In the genomic region with DNA sequence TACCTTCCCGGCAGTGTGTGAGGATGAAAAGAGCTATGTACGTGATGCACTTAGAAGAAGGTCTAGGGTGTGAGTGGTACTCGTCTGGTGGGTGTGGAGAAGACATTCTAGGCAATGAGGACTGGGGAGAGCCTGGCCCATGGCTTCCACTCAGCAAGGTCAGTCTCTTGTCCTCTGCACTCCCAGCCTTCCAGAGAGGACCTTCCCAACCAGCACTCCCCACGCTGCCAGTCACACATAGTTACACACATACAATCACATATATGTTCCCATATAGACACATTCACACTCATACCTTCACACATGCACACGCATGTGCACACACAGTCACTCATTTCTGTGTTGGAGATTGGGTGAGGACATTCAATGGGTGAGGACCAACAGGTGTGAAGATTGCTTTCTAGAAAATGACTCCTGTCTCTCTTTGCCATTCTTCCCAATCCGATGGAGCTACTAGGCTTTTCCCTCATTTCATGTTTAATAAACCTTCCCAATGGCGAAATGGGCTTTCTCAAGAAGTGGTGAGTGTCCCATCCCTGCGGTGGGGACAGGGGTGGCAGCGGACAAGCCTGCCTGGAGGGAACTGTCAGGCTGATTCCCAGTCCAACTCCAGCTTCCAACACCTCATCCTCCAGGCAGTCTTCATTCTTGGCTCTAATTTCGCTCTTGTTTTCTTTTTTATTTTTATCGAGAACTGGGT, we compare ENCODE assay signal across 12 cellular contexts. TPM values are rescaled to one million over a fixed set of nuclear protein-coding genes. Genes with fewer than 3 reads are reported as not detected.
DNase-seq lines count a peak whose midpoint lies in the region; FAIRE-seq and TF ChIP-seq lines count a peak whose summit lies in the region.
"Had no signal": no experiment of that assay in that cellular context is flagged by ENCODE, and none has a peak within 500 bp of the region (broad histone marks: within the 10 kb centered on the region; RNA-seq: fewer than 3 reads in every experiment).

No MANE protein-coding gene starts in this region.

- no peaks in the 10 kb centered on the region for H3K36me3 ChIP-seq in SJCRH30
- H3K36me3 ChIP-seq in keratinocyte (ENCODE audit: control insufficient read depth in 2 of 2, extremely low read depth in 1 of 2, insufficient read depth in 2 of 2, low read length in 2 of 2): no peaks in the 10 kb centered on the region
- no peaks in the 10 kb centered on the region for H3K36me3 ChIP-seq in skeletal muscle satellite cell (ENCODE audit: insufficient read depth, low read length)
- H3K36me3 ChIP-seq: esophagus muscularis mucosa had no signal

- DNase-seq in AG10803 (ENCODE audit: low read depth) (no peak), SJCRH30 (no peak), keratinocyte (ENCODE audit: low read depth, low spot score) (no peak), NCI-H1417 treated with DMSO at 0.1 percent for 48 hours (lab: John Stamatoyannopoulos, UW) (no peak), OCI-M2 (lab: John Stamatoyannopoulos, UW; ENCODE audit: unreplicated experiment) (no peak)
- DNase-seq in stimulated activated CD4-positive, alpha-beta T cell treated with anti-CD3 and anti-CD28 coated beads, Interleukin-15, amount 100 ng/mL, for 24 hours: no peak
- no peak for DNase-seq in stimulated activated CD4-positive, alpha-beta T cell treated with anti-CD3 and anti-CD28 coated beads, Interleukin-4, amount 100 ng/mL, for 1 hour
- DNase-seq: ACHN, H9, left cardiac atrium had no signal

- H3K27ac ChIP-seq in SJCRH30 (peak overlapping the region; percentile 82), keratinocyte (ENCODE audit: control insufficient read depth, insufficient read depth, low read length) (no peak overlapping the region)

- peaks cover 27% of the 10 kb centered on the region for H3K4me1 ChIP-seq in SJCRH30
- H3K4me1 ChIP-seq in keratinocyte (ENCODE audit: control insufficient read depth, extremely low read depth, insufficient read depth, low read length): peaks cover 22% of the 10 kb centered on the region
- H3K4me1 ChIP-seq in skeletal muscle satellite cell (ENCODE audit: control insufficient read depth, insufficient read depth, low read length): peaks cover 34% of the 10 kb centered on the region

- peak overlapping the region; percentile 42 for H3K4me2 ChIP-seq in keratinocyte (ENCODE audit: control insufficient read depth, extremely low read depth, insufficient read depth, low read depth, low read length)
- H3K4me2 ChIP-seq in skeletal muscle satellite cell (ENCODE audit: low read length): peak overlapping the region; percentile 73

- H3K27me3 ChIP-seq in SJCRH30 (no peaks in the 10 kb centered on the region), keratinocyte (ENCODE audit: control insufficient read depth, extremely low read depth, insufficient read depth, low read length) (no peaks in the 10 kb centered on the region), skeletal muscle satellite cell (ENCODE audit: control insufficient read depth, insufficient read depth, low read length) (no peaks in the 10 kb centered on the region)
- H3K27me3 ChIP-seq: esophagus muscularis mucosa had no signal

- TF ChIP-seq CTCF in AG10803 (conservative IDR thresholded peaks at IDR 0.05; ENCODE audit: low read length) (no peak), keratinocyte (optimal IDR thresholded peaks at IDR 0.05 in 1 of 3, IDR thresholded peaks at IDR 0.05 in 1 of 3, conservative IDR thresholded peaks at IDR 0.05 in 1 of 3; ENCODE audit: extremely low read depth in 1 of 3, insufficient read depth in 2 of 3, low read length in 3 of 3) (no peak)

- no peaks in the 10 kb centered on the region for H4K20me1 ChIP-seq in keratinocyte (ENCODE audit: control insufficient read depth, extremely low read depth, insufficient read depth, low read length)

- H3K9me1 ChIP-seq in keratinocyte (ENCODE audit: control insufficient read depth, extremely low read depth, insufficient read depth, low read length): no peaks in the 10 kb centered on the region

- H3K9ac ChIP-seq in keratinocyte (ENCODE audit: control insufficient read depth, extremely low read depth, insufficient read depth, low read length): no peak overlapping the region
- H3K9ac ChIP-seq in skeletal muscle satellite cell (ENCODE audit: low read depth, low read length): peak overlapping the region; percentile 41

- H3K79me2 ChIP-seq in keratinocyte (ENCODE audit: control insufficient read depth, insufficient read depth, low read length): no peaks in the 10 kb centered on the region

- no peak overlapping the region for H2AFZ ChIP-seq in keratinocyte (ENCODE audit: control insufficient read depth, low read length)

- no peak for FAIRE-seq in keratinocyte (lab: Jason Lieb, UNC)

- dilution Hi-C loops in keratinocyte (cut with MboI; ENCODE audit: extremely low pct_ligation_motif_present, low sequenced_read_pairs): no loop called here

- H3K4me3 ChIP-seq in AG10803 (ENCODE audit: low read length) (peak overlapping the region; percentile 44), SJCRH30 (no peak overlapping the region), keratinocyte (ENCODE audit: control insufficient read depth in 2 of 3, extremely low read depth in 1 of 3, insufficient read depth in 2 of 3, low read depth in 1 of 3, low read length in 3 of 3) (no peak overlapping the region), skeletal muscle satellite cell (ENCODE audit: low read length) (peak overlapping the region; percentile 45)
- H3K4me3 ChIP-seq: esophagus muscularis mucosa had no signal

- H3K9me3 ChIP-seq in SJCRH30 (replicated peaks): no peaks in the 10 kb centered on the region
- no peaks in the 10 kb centered on the region for H3K9me3 ChIP-seq in keratinocyte (ENCODE audit: control insufficient read depth, low read depth, low read length)
- no peaks in the 10 kb centered on the region for H3K9me3 ChIP-seq in skeletal muscle satellite cell (replicated peaks; ENCODE audit: low read length)
- H3K9me3 ChIP-seq: esophagus muscularis mucosa had no signal

RNA-seq across cellular contexts. Expression of gene SRSF3, which starts 30.4 kb away (rescaled TPM):
- total RNA-seq in SJCRH30 (2014; rRNA removed; shearing (Covaris generic)): 395 and 493 TPM in 2 replicates
- 194 to 481 TPM (median 398 TPM) in 3 replicates for polyA plus RNA-seq in keratinocyte
- 153 TPM for polyA plus RNA-seq in keratinocyte (2011; ENCODE audit: low read depth)
- 246 and 325 TPM in 2 replicates for polyA plus RNA-seq in keratinocyte (2011; cell fraction: cytosol; rRNA removed)
- 255 and 329 TPM in 2 replicates for polyA plus RNA-seq in keratinocyte (2011; cell fraction: nucleus; rRNA removed)
- polyA plus RNA-seq in keratinocyte (2012; ENCODE audit: low replicate concordance): 149 and 383 TPM in 2 replicates
- polyA minus RNA-seq in keratinocyte: 45.9 to 202 TPM (median 113 TPM) in 3 replicates
- polyA minus RNA-seq in keratinocyte (2011; cell fraction: cytosol; rRNA and poly(A)+ RNA removed): 38.2 TPM
- 63.2 and 99.1 TPM in 2 replicates for polyA minus RNA-seq in keratinocyte (2011; cell fraction: nucleus; rRNA and poly(A)+ RNA removed)
- total RNA-seq in skeletal muscle satellite cell (2012; rRNA removed): 182 and 211 TPM in 2 replicates

RNA-seq across cellular contexts. Expression of gene CDKN1A, which starts 53.9 kb away (rescaled TPM):
- 56.1 and 57.8 TPM in 2 replicates for total RNA-seq in SJCRH30 (2014; rRNA removed; shearing (Covaris generic))
- 146 to 355 TPM (median 185 TPM) in 3 replicates for polyA plus RNA-seq in keratinocyte
- polyA plus RNA-seq in keratinocyte (2011; ENCODE audit: low read depth): 276 TPM
- polyA plus RNA-seq in keratinocyte (2011; cell fraction: cytosol; rRNA removed): 287 and 301 TPM in 2 replicates
- polyA plus RNA-seq in keratinocyte (2011; cell fraction: nucleus; rRNA removed): 268 and 303 TPM in 2 replicates
- 138 and 909 TPM in 2 replicates for polyA plus RNA-seq in keratinocyte (2012; ENCODE audit: low replicate concordance)
- 99.2 to 245 TPM (median 161 TPM) in 3 replicates for polyA minus RNA-seq in keratinocyte
- polyA minus RNA-seq in keratinocyte (2011; cell fraction: cytosol; rRNA and poly(A)+ RNA removed): 223 TPM
- 123 and 125 TPM in 2 replicates for polyA minus RNA-seq in keratinocyte (2011; cell fraction: nucleus; rRNA and poly(A)+ RNA removed)
- total RNA-seq in skeletal muscle satellite cell (2012; rRNA removed): 183 and 300 TPM in 2 replicates

Comparison
In these comparisons a context has a peak if more than half of its experiments do, and no peak if none do; other contexts are left out.
1. H3K4me3 ChIP-seq: peak in AG10803 (single experiment) and skeletal muscle satellite cell (single experiment); none in SJCRH30 (single experiment) and keratinocyte (0 of 3).